Comparison of ENCODE assay signal across 1 cellular context in the genomic region with DNA sequence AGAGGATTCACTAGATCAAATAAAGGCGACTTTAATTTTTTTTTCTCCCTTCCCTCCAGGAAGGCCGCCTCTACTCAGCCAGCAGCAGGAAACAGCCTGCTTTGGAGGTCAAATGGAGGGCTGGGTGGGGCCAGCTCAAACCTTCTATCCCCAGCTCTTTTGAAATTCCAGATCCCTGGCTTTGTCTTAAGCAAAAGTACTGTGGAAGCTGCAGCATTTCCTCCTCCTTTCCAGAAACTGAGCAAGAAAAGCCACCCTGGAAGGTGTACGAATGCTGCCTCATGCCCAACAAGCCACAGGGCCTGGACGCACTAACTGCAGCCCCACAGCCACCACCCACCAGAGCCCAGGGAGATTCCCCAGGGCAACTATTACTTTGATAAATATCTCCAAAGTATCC.
TF ChIP-seq lines count a peak whose summit lies in the region.

No MANE protein-coding gene starts in this region.

TF ChIP-seq in HCT116, 20 proteins besides CTCF, POLR2A, EP300 and RAD21 (continued from another document):
- TF ChIP-seq, protein P1, sequence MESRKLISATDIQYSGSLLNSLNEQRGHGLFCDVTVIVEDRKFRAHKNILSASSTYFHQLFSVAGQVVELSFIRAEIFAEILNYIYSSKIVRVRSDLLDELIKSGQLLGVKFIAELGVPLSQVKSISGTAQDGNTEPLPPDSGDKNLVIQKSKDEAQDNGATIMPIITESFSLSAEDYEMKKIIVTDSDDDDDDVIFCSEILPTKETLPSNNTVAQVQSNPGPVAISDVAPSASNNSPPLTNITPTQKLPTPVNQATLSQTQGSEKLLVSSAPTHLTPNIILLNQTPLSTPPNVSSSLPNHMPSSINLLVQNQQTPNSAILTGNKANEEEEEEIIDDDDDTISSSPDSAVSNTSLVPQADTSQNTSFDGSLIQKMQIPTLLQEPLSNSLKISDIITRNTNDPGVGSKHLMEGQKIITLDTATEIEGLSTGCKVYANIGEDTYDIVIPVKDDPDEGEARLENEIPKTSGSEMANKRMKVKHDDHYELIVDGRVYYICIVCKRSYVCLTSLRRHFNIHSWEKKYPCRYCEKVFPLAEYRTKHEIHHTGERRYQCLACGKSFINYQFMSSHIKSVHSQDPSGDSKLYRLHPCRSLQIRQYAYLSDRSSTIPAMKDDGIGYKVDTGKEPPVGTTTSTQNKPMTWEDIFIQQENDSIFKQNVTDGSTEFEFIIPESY (IDR thresholded peaks at IDR 0.05; ENCODE audit: extremely low read depth, insufficient replicate concordance, low read length): no peak
- TF ChIP-seq SRF (IDR thresholded peaks at IDR 0.05; ENCODE audit: low read depth): no peak
- no peak for TF ChIP-seq JUND (IDR thresholded peaks at IDR 0.05)
- TF ChIP-seq, protein P2, sequence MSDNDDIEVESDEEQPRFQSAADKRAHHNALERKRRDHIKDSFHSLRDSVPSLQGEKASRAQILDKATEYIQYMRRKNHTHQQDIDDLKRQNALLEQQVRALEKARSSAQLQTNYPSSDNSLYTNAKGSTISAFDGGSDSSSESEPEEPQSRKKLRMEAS (IDR thresholded peaks at IDR 0.05): no peak
- no peak for TF ChIP-seq YY1 (IDR thresholded peaks at IDR 0.05; ENCODE audit: extremely low read depth, insufficient replicate concordance, low read depth, low read length)
- TF ChIP-seq EZH2phosphoT487 (IDR thresholded peaks at IDR 0.05; ENCODE audit: borderline replicate concordance): no peak
- TF ChIP-seq TCF7L2 (IDR thresholded peaks at IDR 0.05; ENCODE audit: borderline replicate concordance, extremely low read depth, insufficient read depth, insufficient read length): no peak
- TF ChIP-seq CBX3 (IDR thresholded peaks at IDR 0.05; ENCODE audit: low read depth): no peak
- no peak for TF ChIP-seq FOSL1 (IDR thresholded peaks at IDR 0.05; ENCODE audit: low read depth)
- no peak for TF ChIP-seq EZH2 (IDR thresholded peaks at IDR 0.05)
- TF ChIP-seq REST (IDR thresholded peaks at IDR 0.05; ENCODE audit: low read depth): no peak
- TF ChIP-seq CEBPB (IDR thresholded peaks at IDR 0.05; ENCODE audit: low read depth): no peak
- no peak for TF ChIP-seq SP1 (IDR thresholded peaks at IDR 0.05; ENCODE audit: low read depth)
- TF ChIP-seq ATF3 (IDR thresholded peaks at IDR 0.05): no peak
